ENCODE assay signal across 9 cellular contexts in genomic region chr18:35345460-35345921, GRCh38. TPM values are rescaled to one million over a fixed set of nuclear protein-coding genes. Genes with fewer than 3 reads are reported as not detected.
DNase-seq lines count a peak whose midpoint lies in the region; ATAC-seq and TF ChIP-seq lines count a peak whose summit lies in the region.
"Had no signal": no experiment of that assay in that cellular context is flagged by ENCODE, and none has a peak within 500 bp of the region (broad histone marks: within the 10 kb centered on the region; RNA-seq: fewer than 3 reads in every experiment).

No MANE protein-coding gene starts in this region.

- DNase-seq in NCI-H1417 (lab: John Stamatoyannopoulos, UW) (peak in 2 of 3 experiments; percentile 33 to 66), NCI-H1417 treated with DMSO at 0.1 percent for 48 hours (lab: John Stamatoyannopoulos, UW) (no peak), NCI-H1930 (lab: John Stamatoyannopoulos, UW) (peak; percentile 38 to 63), mammary epithelial cell (no peak), middle frontal gyrus (ENCODE audit: extremely low spot score, low spot score) (peak; percentile 51), dermis blood vessel endothelial cell (no peak)

- no peak for TF ChIP-seq CTCF in mammary epithelial cell (conservative IDR thresholded peaks at IDR 0.05 in 1 of 2, IDR thresholded peaks at IDR 0.05 in 1 of 2; ENCODE audit: extremely low read depth in 1 of 2, insufficient read depth in 1 of 2, low read depth in 1 of 2, low read length in 2 of 2)

- no peaks in the 10 kb centered on the region for H3K9me3 ChIP-seq in mammary epithelial cell (replicated peaks; ENCODE audit: insufficient read depth, low read length)

- H3K4me1 ChIP-seq in mammary epithelial cell (ENCODE audit: insufficient read depth, low read length), result peaks cover 7% of the 10 kb centered on the region

- in situ Hi-C loops in mammary epithelial cell (cut with MboI; ENCODE audit: low sequenced_read_pairs in 2 of 2), result loop anchor here in 1 of 2 donors (5.0 kb wide), 1 partner anchor 108 kb away; no protein-coding TSS in a partner anchor

- 47% methylated on average over 6 of the region's 6 CpGs for WGBS in mammary epithelial cell (ENCODE audit: low coverage, missing lambda C conversion rate)

- no peaks in the 10 kb centered on the region for H3K27me3 ChIP-seq in mammary epithelial cell (ENCODE audit: insufficient read depth, low read length)

- H3K79me2 ChIP-seq in mammary epithelial cell (ENCODE audit: insufficient read depth, low read length), result peaks cover 42% of the 10 kb centered on the region

- H3K9ac ChIP-seq in mammary epithelial cell (ENCODE audit: insufficient read depth, low read length), result no peak overlapping the region

- CTCF ChIA-PET in mammary epithelial cell (lab: Charles Lee; ENCODE audit: low non-redundant PET), result no interaction called here

- H3K4me2 ChIP-seq in mammary epithelial cell (ENCODE audit: insufficient read depth, low read depth, low read length), result peak overlapping the region; percentile 64

- no TSS peak for BruUV-seq in mammary epithelial cell (replicated peaks; lab: Mats Ljungman, UMichigan)

- H4K20me1 ChIP-seq in mammary epithelial cell (ENCODE audit: insufficient read depth, low read length), result no peaks in the 10 kb centered on the region

- intact Hi-C loops in mammary epithelial cell (cut with micrococcal nuclease), result loop anchor here (2.0 to 10.0 kb wide), 3 partner anchors 57 to 371 kb away; partner anchors contain the start of gene ZNF397

- peaks cover 2% of the 10 kb centered on the region for H3K36me3 ChIP-seq in mammary epithelial cell (ENCODE audit: insufficient read depth, low read length)

- dilution Hi-C loops in mammary epithelial cell (cut with HindIII; ENCODE audit: low sequenced_read_pairs), result no loop called here

- H3K4me3 ChIP-seq in mammary epithelial cell (replicated peaks in 1 of 3; ENCODE audit: insufficient read depth in 1 of 3, low read depth in 2 of 3, low read length in 3 of 3), result no peak overlapping the region

- no peak overlapping the region for H3K27ac ChIP-seq in mammary epithelial cell (ENCODE audit: insufficient read depth, low read depth, low read length)

- peak overlapping the region; percentile 74 for H2AFZ ChIP-seq in mammary epithelial cell (ENCODE audit: low read depth, low read length)

- ATAC-seq in GM18519 (IDR thresholded peaks at IDR 0.05; ENCODE audit: low FRiP score, unreplicated experiment) (no peak), HG03439 (IDR thresholded peaks at IDR 0.05; ENCODE audit: unreplicated experiment) (no peak)
- ATAC-seq: A549 had no signal

RNA-seq across cellular contexts. Expression of gene ZNF24, which starts 1.3 kb away (rescaled TPM):
- 10 to 100 TPM; 32.8 to 36.3 TPM for total RNA-seq in mammary epithelial cell
- polyA plus RNA-seq in mammary epithelial cell, result 9.8 TPM
- polyA minus RNA-seq in mammary epithelial cell, result 57.2 TPM
- 37.9 and 50.7 TPM in 2 replicates for total RNA-seq in dermis blood vessel endothelial cell

RNA-seq across cellular contexts. Expression of gene ZNF396, which starts 31.6 kb away (rescaled TPM):
- total RNA-seq in mammary epithelial cell (under 1 TPM; 0.12 to 0.50 TPM), dermis blood vessel endothelial cell (0.51 and 0.79 TPM in 2 replicates)
- 0.09 TPM for polyA plus RNA-seq in mammary epithelial cell
- polyA minus RNA-seq in mammary epithelial cell, result not detected

RNA-seq across cellular contexts. Expression of gene ZSCAN30, which starts 55.5 kb away (rescaled TPM):
- 10 to 100 TPM; 15.4 to 17.3 TPM for total RNA-seq in mammary epithelial cell
- 4.0 TPM for polyA plus RNA-seq in mammary epithelial cell
- polyA minus RNA-seq in mammary epithelial cell, result 2.8 TPM
- total RNA-seq in dermis blood vessel endothelial cell, result 14.0 and 16.8 TPM in 2 replicates

Comparison
In these comparisons a context has a peak if more than half of its experiments do, and no peak if none do; other contexts are left out.
1. DNase-seq: peak in NCI-H1417 (2 of 3), NCI-H1930 (2 of 2) and middle frontal gyrus (single experiment); none in NCI-H1417 treated with DMSO at 0.1 percent for 48 hours (single experiment), mammary epithelial cell (single experiment) and dermis blood vessel endothelial cell (single experiment).